Comparison of ENCODE assay signal across 8 cellular contexts in genomic region chr14:100306256-100306505, GRCh38. TPM values are rescaled to one million over a fixed set of nuclear protein-coding genes. Genes with fewer than 3 reads are reported as not detected.
DNase-seq lines count a peak whose midpoint lies in the region; ATAC-seq and TF ChIP-seq lines count a peak whose summit lies in the region.

A gene with protein sequence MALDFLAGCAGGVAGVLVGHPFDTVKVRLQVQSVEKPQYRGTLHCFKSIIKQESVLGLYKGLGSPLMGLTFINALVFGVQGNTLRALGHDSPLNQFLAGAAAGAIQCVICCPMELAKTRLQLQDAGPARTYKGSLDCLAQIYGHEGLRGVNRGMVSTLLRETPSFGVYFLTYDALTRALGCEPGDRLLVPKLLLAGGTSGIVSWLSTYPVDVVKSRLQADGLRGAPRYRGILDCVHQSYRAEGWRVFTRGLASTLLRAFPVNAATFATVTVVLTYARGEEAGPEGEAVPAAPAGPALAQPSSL (minus strand): TSS chr14:100306444. CDS start chr14:100306232, 212 bp downstream.

- H3K27me3 ChIP-seq in BJ (ENCODE audit: control insufficient read depth, insufficient read depth, low read length) (no peaks in the 10 kb centered on the region), MM.1S (replicated peaks; ENCODE audit: insufficient read depth, low read length) (peaks cover 7% of the 10 kb centered on the region; the same call in 1 of the 2 replicates), endodermal cell (ENCODE audit: control insufficient read depth, insufficient read depth, low read length, poor library complexity, severe bottlenecking) (no peaks in the 10 kb centered on the region)
- H3K27me3 ChIP-seq in naive thymus-derived CD4-positive, alpha-beta T cell (ENCODE audit: control insufficient read depth in 2 of 2, insufficient read depth in 2 of 2, low read length in 2 of 2), result no peaks in the 10 kb centered on the region

- no peak within 1 kb of the TSS for H3K9ac ChIP-seq in MM.1S (ENCODE audit: low read length)
- H3K9ac ChIP-seq in endodermal cell (ENCODE audit: extremely low read depth, low read length, poor library complexity, severe bottlenecking), result peak within 1 kb of the TSS; percentile 91

- no peaks in the 10 kb centered on the region for H3F3A ChIP-seq in MM.1S (ENCODE audit: insufficient read depth, low read length)

- peak within 1 kb of the TSS; percentile 88 for H3K4me3 ChIP-seq in BJ (ENCODE audit: low read depth, low read length)
- peak within 1 kb of the TSS; percentile 37; the same call in 1 of the 2 replicates for H3K4me3 ChIP-seq in MM.1S (ENCODE audit: low read length)
- peak within 1 kb of the TSS; percentile 96 for H3K4me3 ChIP-seq in endodermal cell (ENCODE audit: low read length)
- peak within 1 kb of the TSS; percentile 59 for H3K4me3 ChIP-seq in naive thymus-derived CD4-positive, alpha-beta T cell (ENCODE audit: low read length)

- no peak for TF ChIP-seq CTCF in BJ (IDR thresholded peaks at IDR 0.05; ENCODE audit: insufficient read depth, low read depth, low read length)
- no peak for TF ChIP-seq CTCF in MM.1S (IDR thresholded peaks at IDR 0.05; ENCODE audit: low read length)
- TF ChIP-seq CTCF in endodermal cell (conservative IDR thresholded peaks at IDR 0.05), result no peak

- intact Hi-C loops in naive thymus-derived CD4-positive, alpha-beta T cell (cut with micrococcal nuclease), result loop anchor here (2.0 to 10.0 kb wide), 6 partner anchors 21 to 821 kb away; partner anchors contain the start of genes CCNK (in 1 of the 2), SETD3 (in 1 of the 2) and WDR25 (in 1 of the 2)

- no peaks in the 10 kb centered on the region for H3K9me3 Mint-ChIP-seq in endodermal cell
- no peaks in the 10 kb centered on the region for H3K9me3 Mint-ChIP-seq in naive thymus-derived CD4-positive, alpha-beta T cell

- peak within 1 kb of the TSS; percentile 94 for H3K27ac Mint-ChIP-seq in endodermal cell
- H3K27ac Mint-ChIP-seq in naive thymus-derived CD4-positive, alpha-beta T cell, result peak within 1 kb of the TSS in 4 of 9 donors; percentile 49 to 81 (median 56)

- H3K27me3 Mint-ChIP-seq in endodermal cell (ENCODE audit: insufficient read depth), result no peaks in the 10 kb centered on the region
- H3K27me3 Mint-ChIP-seq in naive thymus-derived CD4-positive, alpha-beta T cell, result peaks cover 0 to 37% (median 0%) of the 10 kb centered on the region in 5 donors

- POLR2A ChIA-PET in BJ (lab: Charles Lee), result no interaction called here
- POLR2A ChIA-PET in naive thymus-derived CD4-positive, alpha-beta T cell (lab: Charles Lee), result no interaction called here

- no peak within 1 kb of the TSS for H3K27ac ChIP-seq in MM.1S (ENCODE audit: low read length)
- peak within 1 kb of the TSS; percentile 92 for H3K27ac ChIP-seq in endodermal cell (ENCODE audit: low read depth, low read length)
- peak within 1 kb of the TSS; percentile 51 for H3K27ac ChIP-seq in naive thymus-derived CD4-positive, alpha-beta T cell (ENCODE audit: low read depth, low read length)

- H3K4me2 ChIP-seq in MM.1S (ENCODE audit: low read depth, low read length), result peak within 1 kb of the TSS; percentile 52; the same call in 1 of the 2 replicates

- peak within 1 kb of the TSS; percentile 91 for H3K4me3 Mint-ChIP-seq in endodermal cell
- peak within 1 kb of the TSS; percentile 83 to 95 (median 88) for H3K4me3 Mint-ChIP-seq in naive thymus-derived CD4-positive, alpha-beta T cell

- H3K9me3 ChIP-seq in MM.1S (replicated peaks; ENCODE audit: insufficient read depth, low read length), result no peaks in the 10 kb centered on the region
- H3K9me3 ChIP-seq in endodermal cell (ENCODE audit: control insufficient read depth, low read length), result no peaks in the 10 kb centered on the region
- no peaks in the 10 kb centered on the region for H3K9me3 ChIP-seq in naive thymus-derived CD4-positive, alpha-beta T cell (ENCODE audit: control insufficient read depth in 2 of 3, low read length in 3 of 3)

- CTCF ChIA-PET in BJ (lab: Yijun Ruan, JAX), result no interaction called here
- CTCF ChIA-PET in naive thymus-derived CD4-positive, alpha-beta T cell (lab: Charles Lee), result no interaction called here

- ATAC-seq in naive thymus-derived CD4-positive, alpha-beta T cell, result no peak

- peaks cover 15% of the 10 kb centered on the region for H3K36me3 Mint-ChIP-seq in endodermal cell (ENCODE audit: low read depth)
- no peaks in the 10 kb centered on the region for H3K36me3 Mint-ChIP-seq in naive thymus-derived CD4-positive, alpha-beta T cell

- peaks cover 27% of the 10 kb centered on the region for H3K4me1 Mint-ChIP-seq in endodermal cell
- H3K4me1 Mint-ChIP-seq in naive thymus-derived CD4-positive, alpha-beta T cell, result peaks cover 0 to 24% (median 10%) of the 10 kb centered on the region in 7 donors

- H3K36me3 ChIP-seq in BJ (ENCODE audit: control insufficient read depth, insufficient read depth, low read length) (no peaks in the 10 kb centered on the region), MM.1S (replicated peaks; ENCODE audit: insufficient read depth, low read length) (no peaks in the 10 kb centered on the region), endodermal cell (ENCODE audit: control insufficient read depth, insufficient read depth, low read length) (peaks cover 23% of the 10 kb centered on the region)
- no peaks in the 10 kb centered on the region for H3K36me3 ChIP-seq in naive thymus-derived CD4-positive, alpha-beta T cell (ENCODE audit: control insufficient read depth in 2 of 3, insufficient read depth in 3 of 3, low read length in 3 of 3)

- DNase-seq in BJ (ENCODE audit: low read depth), result no peak
- no peak for DNase-seq in MM.1S
- DNase-seq in endodermal cell, result no peak
- no peak for DNase-seq in naive thymus-derived CD4-positive, alpha-beta T cell
- DNase-seq in DMS 273 treated with DMSO at 0.1 percent for 48 hours (lab: John Stamatoyannopoulos, UW), result no peak
- no peak for DNase-seq in NCI-H526 (lab: John Stamatoyannopoulos, UW)
- DNase-seq in NCI-H524 (lab: John Stamatoyannopoulos, UW), result no peak
- no peak for DNase-seq in pons (ENCODE audit: low spot score)

- H3K4me1 ChIP-seq in MM.1S (ENCODE audit: low read length) (no peaks in the 10 kb centered on the region), endodermal cell (ENCODE audit: control insufficient read depth, insufficient read depth, low read length) (peaks cover 20% of the 10 kb centered on the region)
- H3K4me1 ChIP-seq in naive thymus-derived CD4-positive, alpha-beta T cell (ENCODE audit: control insufficient read depth in 2 of 2, insufficient read depth in 2 of 2, low read length in 2 of 2), result peaks cover 4 to 7% of the 10 kb centered on the region in 2 donors

- H3K79me2 ChIP-seq in MM.1S (ENCODE audit: low read length), result no peaks in the 10 kb centered on the region

- no peaks in the 10 kb centered on the region for H4K20me1 ChIP-seq in MM.1S (ENCODE audit: insufficient read depth, low read length)

- no peak within 1 kb of the TSS for H2AFZ ChIP-seq in MM.1S (ENCODE audit: low read length)

- no peaks in the 10 kb centered on the region for H3K9me2 ChIP-seq in MM.1S (replicated peaks; ENCODE audit: insufficient read depth, low read length)

- WGBS in endodermal cell (ENCODE audit: insufficient coverage in 1 of 2, insufficient read length in 1 of 2), 2 experiments, result 0% methylated on average over 2 to 32 of the region's 32 CpGs

RNA-seq across cellular contexts. Expression of the gene that starts here (rescaled TPM):
- 12.5 and 16.4 TPM in 2 replicates for polyA plus RNA-seq in BJ (2011; rRNA removed)
- polyA minus RNA-seq in BJ (2011; rRNA and poly(A)+ RNA removed), result 7.3 and 9.4 TPM in 2 replicates
- 100 to 1,000 TPM; 234 to 263 TPM for total RNA-seq in endodermal cell
- 114 TPM for polyA plus RNA-seq in endodermal cell (2013, experiment 1 of 2)
- polyA plus RNA-seq in endodermal cell (2013, experiment 2 of 2), result 95.7 TPM
- 10 to 100 TPM in 3 of 5 experiments, 1 to 10 TPM in 2; 5.9 to 25.6 (median 10.4) TPM for total RNA-seq in naive thymus-derived CD4-positive, alpha-beta T cell
- 1 to 10 TPM in 1 of 2 donors, under 1 TPM in 1; 0.38 to 5.3 TPM for polyA plus RNA-seq in naive thymus-derived CD4-positive, alpha-beta T cell

Comparison
In these comparisons a context has a peak if more than half of its experiments do, and no peak if none do; other contexts are left out.
1. RNA of the gene that starts here (total RNA-seq): 234 to 263 TPM in endodermal cell; 5.9 to 25.6 TPM in naive thymus-derived CD4-positive, alpha-beta T cell; every median in the first group is over 4 times any median in the second.
2. H3K4me3 ChIP-seq: peak in every context shown above with its lines; median percentile 96 in endodermal cell; 88 in BJ; 59 in naive thymus-derived CD4-positive, alpha-beta T cell; 37 in MM.1S.